Comparison of ENCODE assay signal across 23 cellular contexts in genomic region chr7:52184006-52184703, GRCh38.
DNase-seq lines count a peak whose midpoint lies in the region; ATAC-seq and TF ChIP-seq lines count a peak whose summit lies in the region.
"Had no signal": no experiment of that assay in that cellular context is flagged by ENCODE, and none has a peak within 500 bp of the region (broad histone marks: within the 10 kb centered on the region; RNA-seq: fewer than 3 reads in every experiment).

No MANE protein-coding gene starts in this region.

- ATAC-seq in GM23338, result no peak
- no peak for ATAC-seq in HG03159 (IDR thresholded peaks at IDR 0.05; ENCODE audit: unreplicated experiment)
- ATAC-seq: Panc1 had no signal

- H3K9me3 ChIP-seq in HAP-1 (0 out of 2 replicates have a peak, but pooled peaks cover 2% of the 10 kb centered on the region), mammary epithelial cell (replicated peaks; ENCODE audit: insufficient read depth, low read length) (peaks cover 4% of the 10 kb centered on the region), neural progenitor cell (ENCODE audit: low read depth) (no peaks in the 10 kb centered on the region), adrenal gland (replicated peaks in 1 of 3) (no peaks in the 10 kb centered on the region)

- H3K27me3 ChIP-seq in GM23338 (ENCODE audit: insufficient read depth), result no peaks in the 10 kb centered on the region
- H3K27me3 ChIP-seq in HAP-1 (ENCODE audit: low read depth), result no peaks in the 10 kb centered on the region
- H3K27me3 ChIP-seq in mammary epithelial cell (ENCODE audit: insufficient read depth, low read length), result no peaks in the 10 kb centered on the region
- no peaks in the 10 kb centered on the region for H3K27me3 ChIP-seq in neural progenitor cell
- H3K27me3 ChIP-seq in adrenal gland, result no peaks in the 10 kb centered on the region

- H3K27ac ChIP-seq in GM23338 (ENCODE audit: low read depth) (no peak overlapping the region), mammary epithelial cell (ENCODE audit: insufficient read depth, low read depth, low read length) (no peak overlapping the region), neural progenitor cell (no peak overlapping the region), adrenal gland (no peak overlapping the region)
- H3K27ac ChIP-seq: HL-60, RWPE1 had no signal

- no peak for DNase-seq in GM23338 (ENCODE audit: low spot score)
- peak; percentile 22 to 25 for DNase-seq in HAP-1 (ENCODE audit: low spot score in 2 of 2)
- no peak for DNase-seq in mammary epithelial cell
- DNase-seq in neural progenitor cell (ENCODE audit: low spot score), result no peak
- no peak for DNase-seq in adrenal gland
- DNase-seq in NK-92 (lab: John Stamatoyannopoulos, UW; ENCODE audit: unreplicated experiment), result no peak
- DNase-seq: Calu3, DMS153, DND-41, HCEC 1CT, Karpas-422, MV-4-11, NCI-H1105, NCI-H1436 treated with DMSO at 0.1 percent for 48 hours, NCI-H1930, NCI-H2107, NCI-H526 treated with DMSO at 0.1 percent for 48 hours, SHP77 treated with DMSO at 0.1 percent for 48 hours had no signal

- no peak overlapping the region for H3K4me2 ChIP-seq in GM23338
- no peak overlapping the region for H3K4me2 ChIP-seq in mammary epithelial cell (ENCODE audit: insufficient read depth, low read depth, low read length)
- H3K4me2 ChIP-seq in neural progenitor cell, result no peak overlapping the region

- H3K79me2 ChIP-seq in GM23338 (replicated peaks; ENCODE audit: insufficient read depth), result no peaks in the 10 kb centered on the region
- H3K79me2 ChIP-seq in mammary epithelial cell (ENCODE audit: insufficient read depth, low read length), result no peaks in the 10 kb centered on the region
- no peaks in the 10 kb centered on the region for H3K79me2 ChIP-seq in neural progenitor cell (ENCODE audit: low read depth)

- H3K9me3 Mint-ChIP-seq in GM23338 (peaks cover 25% of the 10 kb centered on the region), neural progenitor cell (peaks cover 12% of the 10 kb centered on the region)

- H3K36me3 ChIP-seq in GM23338 (ENCODE audit: insufficient read depth) (peaks cover 8% of the 10 kb centered on the region; the same call in 1 of the 2 replicates), HAP-1 (replicated peaks) (no peaks in the 10 kb centered on the region), mammary epithelial cell (ENCODE audit: insufficient read depth, low read length) (no peaks in the 10 kb centered on the region), neural progenitor cell (no peaks in the 10 kb centered on the region), adrenal gland (replicated peaks in 1 of 2) (no peaks in the 10 kb centered on the region)

- H3K9ac ChIP-seq in mammary epithelial cell (ENCODE audit: insufficient read depth, low read length) (no peak overlapping the region), neural progenitor cell (no peak overlapping the region)

- TF ChIP-seq CTCF in GM23338 (conservative IDR thresholded peaks at IDR 0.05; ENCODE audit: low read depth in 2 of 2) (no peak), mammary epithelial cell (conservative IDR thresholded peaks at IDR 0.05 in 1 of 2, IDR thresholded peaks at IDR 0.05 in 1 of 2; ENCODE audit: extremely low read depth in 1 of 2, insufficient read depth in 1 of 2, low read depth in 1 of 2, low read length in 2 of 2) (no peak), neural progenitor cell (IDR thresholded peaks at IDR 0.05) (no peak), adrenal gland (IDR thresholded peaks at IDR 0.05) (no peak)

- dilution Hi-C loops in mammary epithelial cell (cut with HindIII; ENCODE audit: low sequenced_read_pairs), result no loop called here

- 74% methylated on average over 8 of the region's 8 CpGs for WGBS in mammary epithelial cell (ENCODE audit: low coverage, missing lambda C conversion rate)
- WGBS in adrenal gland, 4 donors, result 67 to 87% (median 74%) methylated on average over 8 of the region's 8 CpGs

- H3F3A ChIP-seq in GM23338 (replicated peaks; ENCODE audit: low read depth) (0 out of 2 replicates have a peak, but pooled peaks cover 7% of the 10 kb centered on the region), neural progenitor cell (ENCODE audit: low read depth) (no peaks in the 10 kb centered on the region)

- no peaks in the 10 kb centered on the region for H3K9me2 ChIP-seq in GM23338 (ENCODE audit: insufficient read depth)

- peaks cover 25% of the 10 kb centered on the region for H3K36me3 Mint-ChIP-seq in GM23338 (ENCODE audit: low read depth)
- no peaks in the 10 kb centered on the region for H3K36me3 Mint-ChIP-seq in neural progenitor cell
- H3K36me3 Mint-ChIP-seq: CD14-positive monocyte had no signal

- H4K20me1 ChIP-seq in GM23338 (replicated peaks; ENCODE audit: insufficient read depth) (no peaks in the 10 kb centered on the region), mammary epithelial cell (ENCODE audit: insufficient read depth, low read length) (no peaks in the 10 kb centered on the region), neural progenitor cell (ENCODE audit: low read depth) (no peaks in the 10 kb centered on the region)

- H3K4me3 ChIP-seq in GM23338 (no peak overlapping the region), HAP-1 (no peak overlapping the region), mammary epithelial cell (replicated peaks in 1 of 3; ENCODE audit: insufficient read depth in 1 of 3, low read depth in 2 of 3, low read length in 3 of 3) (no peak overlapping the region), neural progenitor cell (no peak overlapping the region), adrenal gland (no peak overlapping the region)

- H3K4me3 Mint-ChIP-seq in GM23338 (no peak overlapping the region), neural progenitor cell (no peak overlapping the region)
- H3K4me3 Mint-ChIP-seq: CD14-positive monocyte had no signal

- H2AFZ ChIP-seq in GM23338 (peak overlapping the region; percentile 25; the same call in 1 of the 2 replicates), mammary epithelial cell (ENCODE audit: low read depth, low read length) (peak overlapping the region; percentile 29), neural progenitor cell (replicated peaks) (peak overlapping the region; percentile 46)

- TF ChIP-seq POLR2A in adrenal gland (IDR thresholded peaks at IDR 0.05), result no peak

- H3K27me3 Mint-ChIP-seq in GM23338 (ENCODE audit: insufficient read depth, low read depth, poor library complexity), result peaks cover 3% of the 10 kb centered on the region
- H3K27me3 Mint-ChIP-seq in neural progenitor cell (ENCODE audit: insufficient read depth, low read depth), result peaks cover 2% of the 10 kb centered on the region

- H3K4me1 ChIP-seq in GM23338 (ENCODE audit: insufficient read depth) (no peaks in the 10 kb centered on the region), HAP-1 (no peaks in the 10 kb centered on the region), mammary epithelial cell (ENCODE audit: insufficient read depth, low read length) (no peaks in the 10 kb centered on the region), neural progenitor cell (no peaks in the 10 kb centered on the region), adrenal gland (replicated peaks in 1 of 2) (no peaks in the 10 kb centered on the region)

- in situ Hi-C loops in HAP-1 (cut with MboI; ENCODE audit: low sequenced_read_pairs) (no loop called here), mammary epithelial cell (cut with MboI; ENCODE audit: low sequenced_read_pairs in 2 of 2) (no loop called here)

- 0 out of 2 replicates have a peak overlapping the region, but pooled peaks have one; percentile 10 for H3K27ac Mint-ChIP-seq in GM23338
- no peak overlapping the region for H3K27ac Mint-ChIP-seq in neural progenitor cell
- H3K27ac Mint-ChIP-seq: CD14-positive monocyte had no signal

- H3K4me1 Mint-ChIP-seq in GM23338 (no peaks in the 10 kb centered on the region), neural progenitor cell (peaks cover 17% of the 10 kb centered on the region)
- H3K4me1 Mint-ChIP-seq: CD14-positive monocyte had no signal

- CTCF ChIA-PET in mammary epithelial cell (lab: Charles Lee; ENCODE audit: low non-redundant PET), result no interaction called here

- intact Hi-C loops in mammary epithelial cell (cut with micrococcal nuclease), result no loop called here
- intact Hi-C loops in adrenal gland (cut with DNase I), result no loop called here

- BruUV-seq in mammary epithelial cell (replicated peaks; lab: Mats Ljungman, UMichigan), result no TSS peak

TF ChIP-seq in GM23338, 12 proteins besides CTCF, POLR2A, EP300 and RAD21 (continues in another document):
- TF ChIP-seq ZNF114 (CRISPR knock-in tag; IDR thresholded peaks at IDR 0.05), result no peak
- no peak for TF ChIP-seq STAT1 (IDR thresholded peaks at IDR 0.05; ENCODE audit: unreplicated experiment)
- no peak for TF ChIP-seq NANOG (IDR thresholded peaks at IDR 0.05; ENCODE audit: borderline replicate concordance)
- TF ChIP-seq JUNB (IDR thresholded peaks at IDR 0.05; ENCODE audit: unreplicated experiment), result no peak
- TF ChIP-seq POLR2AphosphoS5 (IDR thresholded peaks at IDR 0.05; ENCODE audit: low read depth), result no peak
- TF ChIP-seq EZH2phosphoT487 (IDR thresholded peaks at IDR 0.05; ENCODE audit: unreplicated experiment), result no peak
- no peak for TF ChIP-seq CREB1 (CRISPR knock-in tag; IDR thresholded peaks at IDR 0.05; ENCODE audit: low read depth)
- TF ChIP-seq EZH2 (IDR thresholded peaks at IDR 0.05; ENCODE audit: low read depth, unreplicated experiment), result no peak
- no peak for TF ChIP-seq ETS1 (IDR thresholded peaks at IDR 0.05)
- no peak for TF ChIP-seq ZNF331 (CRISPR knock-in tag; IDR thresholded peaks at IDR 0.05; ENCODE audit: low read depth)

Comparison
In these comparisons a context has a peak if more than half of its experiments do, and no peak if none do; other contexts are left out.
1. DNase-seq: peak in HAP-1 (2 of 2); none in GM23338 (single experiment), mammary epithelial cell (single experiment), neural progenitor cell (single experiment), adrenal gland (0 of 7) and NK-92 (single experiment).
2. Peak in every context shown above with its lines, with median percentiles within 50 percentile points of each other: H2AFZ ChIP-seq.